In the genomic region with DNA sequence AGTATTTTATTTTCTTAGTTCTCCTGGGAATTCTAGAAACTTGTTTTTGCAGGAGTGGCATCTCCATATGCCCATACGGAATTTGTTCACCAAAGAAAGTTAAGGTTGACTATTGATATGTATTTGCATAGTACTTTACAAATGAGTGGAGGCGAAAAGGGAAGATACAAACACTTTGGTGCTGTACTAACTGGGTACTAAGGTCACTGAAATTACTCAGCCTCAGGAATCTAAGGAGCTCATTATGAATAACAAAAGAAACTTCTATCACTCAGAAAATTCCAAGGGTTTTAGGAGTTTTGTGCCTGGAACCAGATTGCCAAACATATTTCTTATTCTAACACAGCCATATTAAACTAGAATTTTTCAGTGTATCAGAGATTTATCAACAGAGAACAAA, we compare ENCODE assay signal across 15 cellular contexts. TPM values are rescaled to one million over a fixed set of nuclear protein-coding genes. Genes with fewer than 3 reads are reported as not detected.
DNase-seq lines count a peak whose midpoint lies in the region; ATAC-seq and TF ChIP-seq lines count a peak whose summit lies in the region.
"Had no signal": no experiment of that assay in that cellular context is flagged by ENCODE, and none has a peak within 500 bp of the region (broad histone marks: within the 10 kb centered on the region; RNA-seq: fewer than 3 reads in every experiment).

No MANE protein-coding gene starts in this region.

- peak; percentile 20 for DNase-seq in AG20443 (ENCODE audit: low spot score)
- DNase-seq in GM23248, result peak; percentile 64
- no peak for DNase-seq in hepatocyte (ENCODE audit: low spot score)
- DNase-seq in activated CD4-positive, alpha-beta T cell treated with anti-CD3 and anti-CD28 coated beads for 1 hour, result no peak
- no peak for DNase-seq in right lobe of liver
- DNase-seq in cerebellum (ENCODE audit: low spot score), result no peak
- DNase-seq in activated gamma-delta T cell (lab: John Stamatoyannopoulos, UW), result no peak
- DNase-seq: activated CD4-positive, alpha-beta T cell treated with anti-CD3 and anti-CD28 coated beads, Interleukin-2, amount 50 U/mL, for 4 hours; DMS53; NCI-H1417 treated with DMSO at 0.1 percent for 48 hours had no signal

- TF ChIP-seq POLR2A in right lobe of liver (IDR thresholded peaks at IDR 0.05), result no peak

- peak overlapping the region; percentile 41; the same call in 1 of the 2 replicates for H3K27ac ChIP-seq in GM23248
- H3K27ac ChIP-seq in HUES48 (ENCODE audit: low read depth, low read length), result peak overlapping the region; percentile 99
- H3K27ac ChIP-seq in hepatocyte, result peak overlapping the region; percentile 1
- H3K27ac ChIP-seq in right lobe of liver, result no peak overlapping the region
- H3K27ac ChIP-seq: A549 had no signal

- H4K20me1 ChIP-seq in GM23248 (ENCODE audit: insufficient read depth) (no peaks in the 10 kb centered on the region), hepatocyte (ENCODE audit: insufficient read depth, poor library complexity, severe bottlenecking) (no peaks in the 10 kb centered on the region)

- H3F3A ChIP-seq in GM23248 (ENCODE audit: insufficient read depth), result peaks cover 18% of the 10 kb centered on the region

- no peak for ATAC-seq in right lobe of liver
- ATAC-seq: A549, HCT116 had no signal

- H3K9me2 ChIP-seq in GM23248 (ENCODE audit: insufficient read depth), result no peaks in the 10 kb centered on the region
- H3K9me2 ChIP-seq in hepatocyte (replicated peaks; ENCODE audit: insufficient read depth), result no peaks in the 10 kb centered on the region

- peak overlapping the region; percentile 83 for H2AFZ ChIP-seq in GM23248
- H2AFZ ChIP-seq in hepatocyte, result no peak overlapping the region

- H3K9me3 ChIP-seq in GM23248 (ENCODE audit: low read depth) (no peaks in the 10 kb centered on the region), HUES48 (ENCODE audit: control insufficient read depth, insufficient read depth, low read length) (peaks cover 29% of the 10 kb centered on the region), hepatocyte (ENCODE audit: low read depth) (no peaks in the 10 kb centered on the region), right lobe of liver (no peaks in the 10 kb centered on the region)
- H3K9me3 ChIP-seq: A549 had no signal

- peak overlapping the region; percentile 84 for H3K4me2 ChIP-seq in GM23248 (ENCODE audit: unreplicated experiment)
- H3K4me2 ChIP-seq in hepatocyte, result peak overlapping the region; percentile 67
- H3K4me2 ChIP-seq: A549 had no signal

- TF ChIP-seq CTCF in hepatocyte (IDR thresholded peaks at IDR 0.05; ENCODE audit: poor library complexity) (no peak), right lobe of liver (IDR thresholded peaks at IDR 0.05) (no peak)

- H3K9ac ChIP-seq in GM23248 (peak overlapping the region; percentile 63; the same call in 1 of the 2 replicates), HUES48 (ENCODE audit: low read depth, low read length) (peak overlapping the region; percentile 44)

- H3K27me3 ChIP-seq in GM23248 (replicated peaks; ENCODE audit: insufficient read depth) (no peaks in the 10 kb centered on the region), HUES48 (ENCODE audit: control insufficient read depth, insufficient read depth, low read length) (no peaks in the 10 kb centered on the region), hepatocyte (no peaks in the 10 kb centered on the region), right lobe of liver (no peaks in the 10 kb centered on the region)

- in situ Hi-C loops in GM23248 (cut with MboI), result loop anchor here (10.0 kb wide), 1 partner anchor 112 kb away; no protein-coding TSS in a partner anchor

- H3K79me2 ChIP-seq in GM23248 (ENCODE audit: insufficient read depth), result no peaks in the 10 kb centered on the region
- no peaks in the 10 kb centered on the region for H3K79me2 ChIP-seq in hepatocyte

- peak overlapping the region; percentile 74 for H3K4me3 ChIP-seq in GM23248
- H3K4me3 ChIP-seq in HUES48 (ENCODE audit: low read depth, low read length), result peak overlapping the region; percentile 46
- no peak overlapping the region for H3K4me3 ChIP-seq in hepatocyte
- no peak overlapping the region for H3K4me3 ChIP-seq in right lobe of liver
- H3K4me3 ChIP-seq: A549 had no signal

- intact Hi-C loops in right lobe of liver (cut with DNase I), result loop anchor here (5.0 to 10.0 kb wide), 2 partner anchors 94 to 102 kb away; no protein-coding TSS in a partner anchor

- 17 to 31% methylated on average over 2 of the region's 2 CpGs for WGBS in GM23248 (ENCODE audit: low coverage in 1 of 2, low lambda C conversion rate in 2 of 2, missing lambda C conversion rate in 2 of 2), 2 experiments
- 66% methylated on average over 2 of the region's 2 CpGs for WGBS in hepatocyte (ENCODE audit: low lambda C conversion rate, missing lambda C conversion rate)
- WGBS in right lobe of liver (ENCODE audit: insufficient coverage, low coverage, low lambda C conversion rate, missing lambda C conversion rate), result 67% methylated on average over 2 of the region's 2 CpGs

- peaks cover 20% of the 10 kb centered on the region for H3K4me1 ChIP-seq in GM23248 (ENCODE audit: insufficient read depth)
- peaks cover 29% of the 10 kb centered on the region for H3K4me1 ChIP-seq in HUES48 (ENCODE audit: control insufficient read depth, insufficient read depth, low read length)
- no peaks in the 10 kb centered on the region for H3K4me1 ChIP-seq in hepatocyte (ENCODE audit: insufficient read depth)
- H3K4me1 ChIP-seq in right lobe of liver, result no peaks in the 10 kb centered on the region
- H3K4me1 ChIP-seq: A549 had no signal

- H3K36me3 ChIP-seq in GM23248 (ENCODE audit: low read depth) (no peaks in the 10 kb centered on the region), HUES48 (ENCODE audit: control insufficient read depth, insufficient read depth, low read length) (no peaks in the 10 kb centered on the region), hepatocyte (replicated peaks; ENCODE audit: insufficient read depth, low read depth) (no peaks in the 10 kb centered on the region), right lobe of liver (no peaks in the 10 kb centered on the region)

RNA-seq across cellular contexts. Expression of a gene that starts 27.4 kb away (rescaled TPM):
- not detected in 2 replicates for total RNA-seq in GM23248 (2014; rRNA removed; shearing (Covaris generic))
- not detected in 2 replicates for polyA plus RNA-seq in GM23248 (2016; fragmentation: Nextera tagmentation; extraction: Ambion mirVana)
- 0.17 TPM in 1 of 2 replicates, not detected in the other for total RNA-seq in hepatocyte
- not detected in 2 replicates for polyA plus RNA-seq in hepatocyte
- total RNA-seq in right lobe of liver, result not detected
- not detected for total RNA-seq in cerebellum
- total RNA-seq: lung microvascular endothelial cell, temporal lobe had no signal
- polyA plus RNA-seq: A549 had no signal

Comparison
In these comparisons a context has a peak if more than half of its experiments do, and no peak if none do; other contexts are left out.
1. DNase-seq: peak in AG20443 (single experiment) and GM23248 (single experiment); none in hepatocyte (single experiment), activated CD4-positive, alpha-beta T cell treated with anti-CD3 and anti-CD28 coated beads for 1 hour (single experiment), right lobe of liver (0 of 3), cerebellum (single experiment) and activated gamma-delta T cell (single experiment).
2. H3K27ac ChIP-seq: peak in GM23248 (single experiment), HUES48 (single experiment) and hepatocyte (single experiment); none in right lobe of liver (0 of 3).
3. H3K4me3 ChIP-seq: peak in GM23248 (single experiment) and HUES48 (single experiment); none in hepatocyte (single experiment) and right lobe of liver (0 of 3).